1 cellular context compared by ENCODE assay signal in genomic region chr12:114697246-114697716, GRCh38.
TF ChIP-seq lines count a peak whose summit lies in the region.

No MANE protein-coding gene starts in this region.

TF ChIP-seq in WTC11, 78 proteins besides CTCF, POLR2A, EP300 and RAD21 (continued from another document):
- TF ChIP-seq FOXP4 (CRISPR knock-in tag; IDR thresholded peaks at IDR 0.05) (no peak), HMGXB4 (CRISPR knock-in tag; IDR thresholded peaks at IDR 0.05) (no peak), E2F4 (CRISPR knock-in tag; IDR thresholded peaks at IDR 0.05; ENCODE audit: borderline replicate concordance, low read depth) (no peak), HMGA2 (CRISPR knock-in tag; IDR thresholded peaks at IDR 0.05) (no peak), GTF2I (CRISPR knock-in tag; conservative IDR thresholded peaks at IDR 0.05) (no peak), ZNF121 (CRISPR knock-in tag; IDR thresholded peaks at IDR 0.05) (no peak), ZNF425 (CRISPR knock-in tag; conservative IDR thresholded peaks at IDR 0.05) (no peak), ATF3 (CRISPR knock-in tag; conservative IDR thresholded peaks at IDR 0.05) (no peak), FOXJ3 (CRISPR knock-in tag; IDR thresholded peaks at IDR 0.05; ENCODE audit: borderline replicate concordance) (no peak), SOX15 (CRISPR knock-in tag; IDR thresholded peaks at IDR 0.05) (no peak), ZBTB21 (CRISPR knock-in tag; IDR thresholded peaks at IDR 0.05; ENCODE audit: borderline replicate concordance) (no peak), AR (CRISPR knock-in tag; IDR thresholded peaks at IDR 0.05) (no peak), ETV6 (CRISPR knock-in tag; IDR thresholded peaks at IDR 0.05) (no peak), ZNF263 (CRISPR knock-in tag; IDR thresholded peaks at IDR 0.05; ENCODE audit: low read depth) (no peak), ZSCAN18 (CRISPR knock-in tag; IDR thresholded peaks at IDR 0.05) (no peak), ZBTB43 (CRISPR knock-in tag; IDR thresholded peaks at IDR 0.05) (no peak)
TF ChIP-seq in WTC11: peak in this region for 0.
